ENCODE assay signal across 27 cellular contexts in the genomic region with DNA sequence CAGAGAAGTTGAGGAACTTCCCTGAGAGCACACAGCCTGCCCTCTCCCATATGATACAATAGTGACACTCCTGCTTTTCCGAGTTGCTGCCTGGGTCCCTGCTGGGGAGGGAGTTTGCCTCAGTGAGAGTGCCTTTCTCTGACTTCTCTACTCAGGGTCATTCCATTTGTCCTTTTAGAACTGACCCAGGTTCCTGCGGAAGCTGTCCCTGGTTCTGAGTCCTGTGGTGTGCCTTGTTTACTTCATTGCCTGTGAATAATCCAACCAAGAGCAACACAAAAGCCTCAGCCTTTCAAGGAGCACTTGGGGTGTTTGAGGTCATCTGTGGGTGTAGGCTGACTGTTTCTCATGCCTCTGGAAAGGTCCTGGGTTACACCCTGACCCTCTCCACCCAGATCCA. TPM values are rescaled to one million over a fixed set of nuclear protein-coding genes. Genes with fewer than 3 reads are reported as not detected.
"Had no signal": no experiment of that assay in that cellular context is flagged by ENCODE, and none has a peak within 500 bp of the region (broad histone marks: within the 10 kb centered on the region; RNA-seq: fewer than 3 reads in every experiment).

No MANE protein-coding gene starts in this region.

- H3K9me3 Mint-ChIP-seq: activated naive CD4-positive, alpha-beta T cell treated with anti-CD3 and anti-CD28 coated beads, Interleukin-2, amount 50 U/mL, for 72 hours; immature natural killer cell; natural killer cell had no signal

- H3K9me3 ChIP-seq: esophagus muscularis mucosa, mucosa of descending colon, prostate gland, stomach, thoracic aorta had no signal

- H3K4me3 ChIP-seq: esophagus muscularis mucosa, mucosa of descending colon, prostate gland, stomach, thoracic aorta had no signal

- H3K4me1 Mint-ChIP-seq: immature natural killer cell, natural killer cell had no signal

- H3K27ac Mint-ChIP-seq: activated naive CD4-positive, alpha-beta T cell treated with anti-CD3 and anti-CD28 coated beads, Interleukin-2, amount 50 U/mL, for 72 hours; activated T-helper 17 cell treated with anti-CD3 and anti-CD28 coated beads, Interleukin-2, amount 50 U/mL, for 72 hours; immature natural killer cell; natural killer cell had no signal

- H3K27me3 ChIP-seq: brain microvascular endothelial cell, esophagus muscularis mucosa had no signal

- H3K4me3 Mint-ChIP-seq: activated T-helper 17 cell treated with anti-CD3 and anti-CD28 coated beads, Interleukin-2, amount 50 U/mL, for 72 hours; immature natural killer cell; natural killer cell had no signal

- H3K27ac ChIP-seq: brain microvascular endothelial cell, esophagus muscularis mucosa, prostate gland, stomach, thoracic aorta had no signal

- H3K36me3 ChIP-seq: brain microvascular endothelial cell, esophagus muscularis mucosa, prostate gland, thoracic aorta had no signal

- FAIRE-seq: TTC549 had no signal

- H3K4me1 ChIP-seq: esophagus muscularis mucosa, prostate gland, stomach had no signal

- ATAC-seq: activated naive CD4-positive, alpha-beta T cell treated with anti-CD3 and anti-CD28 coated beads, Interleukin-2, amount 50 U/mL, for 72 hours; activated T-helper 17 cell treated with anti-CD3 and anti-CD28 coated beads, Interleukin-2, amount 50 U/mL, for 72 hours; left colon; mucosa of descending colon; natural killer cell had no signal

- H3K36me3 Mint-ChIP-seq: activated naive CD4-positive, alpha-beta T cell treated with anti-CD3 and anti-CD28 coated beads, Interleukin-2, amount 50 U/mL, for 72 hours; immature natural killer cell; natural killer cell had no signal

- DNase-seq: activated CD4-positive, alpha-beta T cell treated with anti-CD3 and anti-CD28 coated beads, Interleukin-2, amount 50 U/mL, for 1 hour; activated CD4-positive, CD25-positive, alpha-beta regulatory T cell; activated T-cell treated with anti-CD3 and anti-CD28 coated beads for 4 hours; amniotic stem cell; brain microvascular endothelial cell; glutamatergic neuron; immature natural killer cell; left colon; mammary epithelial cell; mucosa of descending colon; natural killer cell; stimulated activated CD4-positive, alpha-beta T cell treated with anti-CD3 and anti-CD28 coated beads, Interleukin-15, amount 100 ng/mL, for 24 hours; stimulated activated CD4-positive, alpha-beta T cell treated with anti-CD3 and anti-CD28 coated beads, Interleukin-4, amount 100 ng/mL, for 24 hours; stomach; T-helper 2 cell had no signal

RNA-seq across cellular contexts. Expression of gene SERPINA2, which starts 8.3 kb away (rescaled TPM):
- total RNA-seq: activated CD8-positive, alpha-beta memory T cell treated with anti-CD3 and anti-CD28 coated beads for 36 hours; activated naive CD4-positive, alpha-beta T cell treated with anti-CD3 and anti-CD28 coated beads, Interleukin-2, amount 50 U/mL, for 72 hours; cerebellum; dermis microvascular lymphatic vessel endothelial cell; esophagus muscularis mucosa; fibroblast of villous mesenchyme; left colon; mammary epithelial cell; mucosa of descending colon; natural killer cell; omental fat pad; prostate gland; stomach; thoracic aorta; ureter had no signal

RNA-seq across cellular contexts. Expression of gene SERPINA1, which starts 13.7 kb away (rescaled TPM):
- total RNA-seq: dermis microvascular lymphatic vessel endothelial cell, fibroblast of villous mesenchyme had no signal

RNA-seq across cellular contexts. Expression of gene SERPINA6, which starts 51.6 kb away (rescaled TPM):
- total RNA-seq: activated CD8-positive, alpha-beta memory T cell treated with anti-CD3 and anti-CD28 coated beads for 36 hours; activated naive CD4-positive, alpha-beta T cell treated with anti-CD3 and anti-CD28 coated beads, Interleukin-2, amount 50 U/mL, for 72 hours; cerebellum; dermis microvascular lymphatic vessel endothelial cell; esophagus muscularis mucosa; fibroblast of villous mesenchyme; mammary epithelial cell; natural killer cell; prostate gland; stomach; thoracic aorta; ureter had no signal
